Comparison of ENCODE assay signal across 1 cellular context in the genomic region with DNA sequence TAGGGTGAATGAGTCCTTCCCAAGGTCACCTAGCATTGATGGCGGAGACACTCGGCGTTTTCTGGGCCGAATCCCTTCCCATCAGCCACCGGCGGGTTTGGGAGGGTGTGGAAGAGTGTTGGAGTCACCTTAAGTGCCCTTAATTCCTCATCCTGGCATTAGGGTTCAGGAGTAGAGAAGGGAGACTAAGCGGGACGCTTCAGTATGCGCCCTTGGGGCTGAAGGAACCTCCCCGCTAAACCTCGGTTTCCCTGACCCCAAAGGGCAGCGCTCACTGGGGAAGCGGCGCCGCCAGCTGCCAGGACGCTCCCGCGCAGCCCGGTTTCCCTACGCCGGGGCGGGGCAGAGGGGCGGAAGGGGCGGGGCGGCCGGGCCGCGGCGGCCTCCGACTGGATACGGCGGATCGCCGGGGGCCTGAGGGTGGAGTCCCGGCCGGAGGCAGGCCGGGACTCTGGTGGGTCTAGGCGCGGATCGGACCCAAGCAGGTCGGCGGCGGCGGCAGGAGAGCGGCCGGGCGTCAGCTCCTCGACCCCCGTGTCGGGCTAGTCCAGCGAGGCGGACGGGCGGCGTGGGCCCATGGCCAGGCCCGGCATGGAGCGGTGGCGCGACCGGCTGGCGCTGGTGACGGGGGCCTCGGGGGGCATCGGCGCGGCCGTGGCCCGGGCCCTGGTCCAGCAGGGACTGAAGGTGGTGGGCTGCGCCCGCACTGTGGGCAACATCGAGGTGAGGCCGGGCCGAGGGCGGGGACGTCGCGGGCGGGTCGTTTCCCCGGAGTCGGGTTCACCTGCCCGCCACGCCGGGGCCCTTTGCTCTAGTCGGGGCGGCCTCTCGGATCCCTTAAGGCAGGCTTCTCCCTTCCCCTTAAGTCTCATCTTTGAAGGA.
A peak's percentile ranks its signal among the peaks of the same experiment; 100 is the strongest.
TF ChIP-seq lines count a peak whose summit lies in the region.

A gene with protein sequence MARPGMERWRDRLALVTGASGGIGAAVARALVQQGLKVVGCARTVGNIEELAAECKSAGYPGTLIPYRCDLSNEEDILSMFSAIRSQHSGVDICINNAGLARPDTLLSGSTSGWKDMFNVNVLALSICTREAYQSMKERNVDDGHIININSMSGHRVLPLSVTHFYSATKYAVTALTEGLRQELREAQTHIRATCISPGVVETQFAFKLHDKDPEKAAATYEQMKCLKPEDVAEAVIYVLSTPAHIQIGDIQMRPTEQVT (plus strand): TSS at position 446 of the 882 bp plus-strand sequence. CDS start 131 bp downstream, at position 577.

TF ChIP-seq in HepG2, 621 proteins besides CTCF, POLR2A, EP300 and RAD21 (continued from another document and continues in another):
- TF ChIP-seq, protein P1, sequence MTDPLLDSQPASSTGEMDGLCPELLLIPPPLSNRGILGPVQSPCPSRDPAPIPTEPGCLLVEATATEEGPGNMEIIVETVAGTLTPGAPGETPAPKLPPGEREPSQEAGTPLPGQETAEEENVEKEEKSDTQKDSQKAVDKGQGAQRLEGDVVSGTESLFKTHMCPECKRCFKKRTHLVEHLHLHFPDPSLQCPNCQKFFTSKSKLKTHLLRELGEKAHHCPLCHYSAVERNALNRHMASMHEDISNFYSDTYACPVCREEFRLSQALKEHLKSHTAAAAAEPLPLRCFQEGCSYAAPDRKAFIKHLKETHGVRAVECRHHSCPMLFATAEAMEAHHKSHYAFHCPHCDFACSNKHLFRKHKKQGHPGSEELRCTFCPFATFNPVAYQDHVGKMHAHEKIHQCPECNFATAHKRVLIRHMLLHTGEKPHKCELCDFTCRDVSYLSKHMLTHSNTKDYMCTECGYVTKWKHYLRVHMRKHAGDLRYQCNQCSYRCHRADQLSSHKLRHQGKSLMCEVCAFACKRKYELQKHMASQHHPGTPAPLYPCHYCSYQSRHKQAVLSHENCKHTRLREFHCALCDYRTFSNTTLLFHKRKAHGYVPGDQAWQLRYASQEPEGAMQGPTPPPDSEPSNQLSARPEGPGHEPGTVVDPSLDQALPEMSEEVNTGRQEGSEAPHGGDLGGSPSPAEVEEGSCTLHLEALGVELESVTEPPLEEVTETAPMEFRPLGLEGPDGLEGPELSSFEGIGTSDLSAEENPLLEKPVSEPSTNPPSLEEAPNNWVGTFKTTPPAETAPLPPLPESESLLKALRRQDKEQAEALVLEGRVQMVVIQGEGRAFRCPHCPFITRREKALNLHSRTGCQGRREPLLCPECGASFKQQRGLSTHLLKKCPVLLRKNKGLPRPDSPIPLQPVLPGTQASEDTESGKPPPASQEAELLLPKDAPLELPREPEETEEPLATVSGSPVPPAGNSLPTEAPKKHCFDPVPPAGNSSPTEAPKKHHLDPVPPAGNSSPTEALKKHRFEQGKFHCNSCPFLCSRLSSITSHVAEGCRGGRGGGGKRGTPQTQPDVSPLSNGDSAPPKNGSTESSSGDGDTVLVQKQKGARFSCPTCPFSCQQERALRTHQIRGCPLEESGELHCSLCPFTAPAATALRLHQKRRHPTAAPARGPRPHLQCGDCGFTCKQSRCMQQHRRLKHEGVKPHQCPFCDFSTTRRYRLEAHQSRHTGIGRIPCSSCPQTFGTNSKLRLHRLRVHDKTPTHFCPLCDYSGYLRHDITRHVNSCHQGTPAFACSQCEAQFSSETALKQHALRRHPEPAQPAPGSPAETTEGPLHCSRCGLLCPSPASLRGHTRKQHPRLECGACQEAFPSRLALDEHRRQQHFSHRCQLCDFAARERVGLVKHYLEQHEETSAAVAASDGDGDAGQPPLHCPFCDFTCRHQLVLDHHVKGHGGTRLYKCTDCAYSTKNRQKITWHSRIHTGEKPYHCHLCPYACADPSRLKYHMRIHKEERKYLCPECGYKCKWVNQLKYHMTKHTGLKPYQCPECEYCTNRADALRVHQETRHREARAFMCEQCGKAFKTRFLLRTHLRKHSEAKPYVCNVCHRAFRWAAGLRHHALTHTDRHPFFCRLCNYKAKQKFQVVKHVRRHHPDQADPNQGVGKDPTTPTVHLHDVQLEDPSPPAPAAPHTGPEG (CRISPR knock-in tag; IDR thresholded peaks at IDR 0.05), result no peak
- TF ChIP-seq ARNT2 (CRISPR knock-in tag; IDR thresholded peaks at IDR 0.05; ENCODE audit: low read depth) (peak; percentile 33), ZNF530 (CRISPR knock-in tag; IDR thresholded peaks at IDR 0.05; ENCODE audit: low read depth) (no peak), POLR2G (IDR thresholded peaks at IDR 0.05; ENCODE audit: low read depth, low read length) (peak; percentile 63), KDM2A (CRISPR knock-in tag; IDR thresholded peaks at IDR 0.05; ENCODE audit: borderline replicate concordance, low read depth) (peak; percentile 98), ZNF614 (CRISPR knock-in tag; IDR thresholded peaks at IDR 0.05; ENCODE audit: borderline replicate concordance) (no peak), NR2C2 (CRISPR knock-in tag; IDR thresholded peaks at IDR 0.05; ENCODE audit: borderline replicate concordance) (0 out of 2 replicates have a peak, but pooled peaks have one; percentile 34), KLF16 (CRISPR knock-in tag; IDR thresholded peaks at IDR 0.05) (no peak), PITX1 (CRISPR knock-in tag; IDR thresholded peaks at IDR 0.05) (no peak; the same call in 1 of the 2 replicates), ZSCAN12 (CRISPR knock-in tag; IDR thresholded peaks at IDR 0.05) (no peak), SMYD3 (CRISPR knock-in tag; IDR thresholded peaks at IDR 0.05) (no peak), ZFX (CRISPR knock-in tag; IDR thresholded peaks at IDR 0.05; ENCODE audit: low read depth) (peak; percentile 83), MBD4 (IDR thresholded peaks at IDR 0.05; ENCODE audit: borderline replicate concordance, low read length) (no peak), NR2F6 (IDR thresholded peaks at IDR 0.05) (peak; percentile 51; the same call in 1 of the 2 replicates), NR2F6 (CRISPR knock-in tag; IDR thresholded peaks at IDR 0.05) (peak; percentile 30; the same call in 1 of the 2 replicates), EEA1 (CRISPR knock-in tag; IDR thresholded peaks at IDR 0.05; ENCODE audit: borderline replicate concordance) (peak; percentile 24; the same call in 1 of the 2 replicates), ZNF256 (CRISPR knock-in tag; conservative IDR thresholded peaks at IDR 0.05) (0 out of 2 replicates have a peak, but pooled peaks have one; percentile 44), ZNF205 (CRISPR knock-in tag; IDR thresholded peaks at IDR 0.05) (no peak; the same call in 1 of the 2 replicates), NKX3-1 (CRISPR knock-in tag; IDR thresholded peaks at IDR 0.05) (no peak)
- TF ChIP-seq, protein P2, sequence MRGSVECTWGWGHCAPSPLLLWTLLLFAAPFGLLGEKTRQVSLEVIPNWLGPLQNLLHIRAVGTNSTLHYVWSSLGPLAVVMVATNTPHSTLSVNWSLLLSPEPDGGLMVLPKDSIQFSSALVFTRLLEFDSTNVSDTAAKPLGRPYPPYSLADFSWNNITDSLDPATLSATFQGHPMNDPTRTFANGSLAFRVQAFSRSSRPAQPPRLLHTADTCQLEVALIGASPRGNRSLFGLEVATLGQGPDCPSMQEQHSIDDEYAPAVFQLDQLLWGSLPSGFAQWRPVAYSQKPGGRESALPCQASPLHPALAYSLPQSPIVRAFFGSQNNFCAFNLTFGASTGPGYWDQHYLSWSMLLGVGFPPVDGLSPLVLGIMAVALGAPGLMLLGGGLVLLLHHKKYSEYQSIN (CRISPR knock-in tag; IDR thresholded peaks at IDR 0.05; ENCODE audit: borderline replicate concordance), result no peak
- TF ChIP-seq, protein P3, sequence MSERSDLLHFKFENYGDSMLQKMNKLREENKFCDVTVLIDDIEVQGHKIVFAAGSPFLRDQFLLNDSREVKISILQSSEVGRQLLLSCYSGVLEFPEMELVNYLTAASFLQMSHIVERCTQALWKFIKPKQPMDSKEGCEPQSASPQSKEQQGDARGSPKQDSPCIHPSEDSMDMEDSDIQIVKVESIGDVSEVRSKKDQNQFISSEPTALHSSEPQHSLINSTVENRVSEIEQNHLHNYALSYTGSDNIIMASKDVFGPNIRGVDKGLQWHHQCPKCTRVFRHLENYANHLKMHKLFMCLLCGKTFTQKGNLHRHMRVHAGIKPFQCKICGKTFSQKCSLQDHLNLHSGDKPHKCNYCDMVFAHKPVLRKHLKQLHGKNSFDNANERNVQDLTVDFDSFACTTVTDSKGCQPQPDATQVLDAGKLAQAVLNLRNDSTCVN (CRISPR knock-in tag; IDR thresholded peaks at IDR 0.05; ENCODE audit: borderline replicate concordance), result peak; percentile 30; the same call in 1 of the 2 replicates
- TF ChIP-seq, protein P4, sequence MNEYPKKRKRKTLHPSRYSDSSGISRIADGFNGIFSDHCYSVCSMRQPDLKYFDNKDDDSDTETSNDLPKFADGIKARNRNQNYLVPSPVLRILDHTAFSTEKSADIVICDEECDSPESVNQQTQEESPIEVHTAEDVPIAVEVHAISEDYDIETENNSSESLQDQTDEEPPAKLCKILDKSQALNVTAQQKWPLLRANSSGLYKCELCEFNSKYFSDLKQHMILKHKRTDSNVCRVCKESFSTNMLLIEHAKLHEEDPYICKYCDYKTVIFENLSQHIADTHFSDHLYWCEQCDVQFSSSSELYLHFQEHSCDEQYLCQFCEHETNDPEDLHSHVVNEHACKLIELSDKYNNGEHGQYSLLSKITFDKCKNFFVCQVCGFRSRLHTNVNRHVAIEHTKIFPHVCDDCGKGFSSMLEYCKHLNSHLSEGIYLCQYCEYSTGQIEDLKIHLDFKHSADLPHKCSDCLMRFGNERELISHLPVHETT (CRISPR knock-in tag; conservative IDR thresholded peaks at IDR 0.05), result no peak
- TF ChIP-seq, protein P5, sequence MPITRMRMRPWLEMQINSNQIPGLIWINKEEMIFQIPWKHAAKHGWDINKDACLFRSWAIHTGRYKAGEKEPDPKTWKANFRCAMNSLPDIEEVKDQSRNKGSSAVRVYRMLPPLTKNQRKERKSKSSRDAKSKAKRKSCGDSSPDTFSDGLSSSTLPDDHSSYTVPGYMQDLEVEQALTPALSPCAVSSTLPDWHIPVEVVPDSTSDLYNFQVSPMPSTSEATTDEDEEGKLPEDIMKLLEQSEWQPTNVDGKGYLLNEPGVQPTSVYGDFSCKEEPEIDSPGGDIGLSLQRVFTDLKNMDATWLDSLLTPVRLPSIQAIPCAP (CRISPR knock-in tag; IDR thresholded peaks at IDR 0.05; ENCODE audit: low read depth), result no peak
- TF ChIP-seq, protein P6, sequence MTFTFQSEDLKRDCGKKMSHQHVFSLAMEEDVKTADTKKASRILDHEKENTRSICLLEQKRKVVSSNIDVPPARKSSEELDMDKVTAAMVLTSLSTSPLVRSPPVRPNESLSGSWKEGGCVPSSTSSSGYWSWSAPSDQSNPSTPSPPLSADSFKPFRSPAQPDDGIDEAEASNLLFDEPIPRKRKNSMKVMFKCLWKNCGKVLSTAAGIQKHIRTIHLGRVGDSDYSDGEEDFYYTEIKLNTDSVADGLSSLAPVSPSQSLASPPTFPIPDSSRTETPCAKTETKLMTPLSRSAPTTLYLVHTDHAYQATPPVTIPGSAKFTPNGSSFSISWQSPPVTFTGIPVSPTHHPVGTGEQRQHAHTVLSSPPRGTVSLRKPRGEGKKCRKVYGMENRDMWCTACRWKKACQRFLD (CRISPR knock-in tag; IDR thresholded peaks at IDR 0.05; ENCODE audit: borderline replicate concordance), result 0 out of 2 replicates have a peak, but pooled peaks have one; percentile 44
- TF ChIP-seq, protein P7, sequence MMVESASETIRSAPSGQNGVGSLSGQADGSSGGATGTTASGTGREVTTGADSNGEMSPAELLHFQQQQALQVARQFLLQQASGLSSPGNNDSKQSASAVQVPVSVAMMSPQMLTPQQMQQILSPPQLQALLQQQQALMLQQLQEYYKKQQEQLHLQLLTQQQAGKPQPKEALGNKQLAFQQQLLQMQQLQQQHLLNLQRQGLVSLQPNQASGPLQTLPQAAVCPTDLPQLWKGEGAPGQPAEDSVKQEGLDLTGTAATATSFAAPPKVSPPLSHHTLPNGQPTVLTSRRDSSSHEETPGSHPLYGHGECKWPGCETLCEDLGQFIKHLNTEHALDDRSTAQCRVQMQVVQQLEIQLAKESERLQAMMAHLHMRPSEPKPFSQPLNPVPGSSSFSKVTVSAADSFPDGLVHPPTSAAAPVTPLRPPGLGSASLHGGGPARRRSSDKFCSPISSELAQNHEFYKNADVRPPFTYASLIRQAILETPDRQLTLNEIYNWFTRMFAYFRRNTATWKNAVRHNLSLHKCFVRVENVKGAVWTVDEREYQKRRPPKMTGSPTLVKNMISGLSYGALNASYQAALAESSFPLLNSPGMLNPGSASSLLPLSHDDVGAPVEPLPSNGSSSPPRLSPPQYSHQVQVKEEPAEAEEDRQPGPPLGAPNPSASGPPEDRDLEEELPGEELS (CRISPR knock-in tag; IDR thresholded peaks at IDR 0.05), result no peak
- TF ChIP-seq, protein P8, sequence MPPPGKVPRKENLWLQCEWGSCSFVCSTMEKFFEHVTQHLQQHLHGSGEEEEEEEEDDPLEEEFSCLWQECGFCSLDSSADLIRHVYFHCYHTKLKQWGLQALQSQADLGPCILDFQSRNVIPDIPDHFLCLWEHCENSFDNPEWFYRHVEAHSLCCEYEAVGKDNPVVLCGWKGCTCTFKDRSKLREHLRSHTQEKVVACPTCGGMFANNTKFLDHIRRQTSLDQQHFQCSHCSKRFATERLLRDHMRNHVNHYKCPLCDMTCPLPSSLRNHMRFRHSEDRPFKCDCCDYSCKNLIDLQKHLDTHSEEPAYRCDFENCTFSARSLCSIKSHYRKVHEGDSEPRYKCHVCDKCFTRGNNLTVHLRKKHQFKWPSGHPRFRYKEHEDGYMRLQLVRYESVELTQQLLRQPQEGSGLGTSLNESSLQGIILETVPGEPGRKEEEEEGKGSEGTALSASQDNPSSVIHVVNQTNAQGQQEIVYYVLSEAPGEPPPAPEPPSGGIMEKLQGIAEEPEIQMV (CRISPR knock-in tag; IDR thresholded peaks at IDR 0.05; ENCODE audit: low read depth), result peak; percentile 59; the same call in 1 of the 2 replicates
- TF ChIP-seq, protein P9, sequence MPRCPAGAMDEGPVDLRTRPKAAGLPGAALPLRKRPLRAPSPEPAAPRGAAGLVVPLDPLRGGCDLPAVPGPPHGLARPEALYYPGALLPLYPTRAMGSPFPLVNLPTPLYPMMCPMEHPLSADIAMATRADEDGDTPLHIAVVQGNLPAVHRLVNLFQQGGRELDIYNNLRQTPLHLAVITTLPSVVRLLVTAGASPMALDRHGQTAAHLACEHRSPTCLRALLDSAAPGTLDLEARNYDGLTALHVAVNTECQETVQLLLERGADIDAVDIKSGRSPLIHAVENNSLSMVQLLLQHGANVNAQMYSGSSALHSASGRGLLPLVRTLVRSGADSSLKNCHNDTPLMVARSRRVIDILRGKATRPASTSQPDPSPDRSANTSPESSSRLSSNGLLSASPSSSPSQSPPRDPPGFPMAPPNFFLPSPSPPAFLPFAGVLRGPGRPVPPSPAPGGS (CRISPR knock-in tag; IDR thresholded peaks at IDR 0.05), result peak; percentile 41; the same call in 1 of the 2 replicates
